In the genomic region with DNA sequence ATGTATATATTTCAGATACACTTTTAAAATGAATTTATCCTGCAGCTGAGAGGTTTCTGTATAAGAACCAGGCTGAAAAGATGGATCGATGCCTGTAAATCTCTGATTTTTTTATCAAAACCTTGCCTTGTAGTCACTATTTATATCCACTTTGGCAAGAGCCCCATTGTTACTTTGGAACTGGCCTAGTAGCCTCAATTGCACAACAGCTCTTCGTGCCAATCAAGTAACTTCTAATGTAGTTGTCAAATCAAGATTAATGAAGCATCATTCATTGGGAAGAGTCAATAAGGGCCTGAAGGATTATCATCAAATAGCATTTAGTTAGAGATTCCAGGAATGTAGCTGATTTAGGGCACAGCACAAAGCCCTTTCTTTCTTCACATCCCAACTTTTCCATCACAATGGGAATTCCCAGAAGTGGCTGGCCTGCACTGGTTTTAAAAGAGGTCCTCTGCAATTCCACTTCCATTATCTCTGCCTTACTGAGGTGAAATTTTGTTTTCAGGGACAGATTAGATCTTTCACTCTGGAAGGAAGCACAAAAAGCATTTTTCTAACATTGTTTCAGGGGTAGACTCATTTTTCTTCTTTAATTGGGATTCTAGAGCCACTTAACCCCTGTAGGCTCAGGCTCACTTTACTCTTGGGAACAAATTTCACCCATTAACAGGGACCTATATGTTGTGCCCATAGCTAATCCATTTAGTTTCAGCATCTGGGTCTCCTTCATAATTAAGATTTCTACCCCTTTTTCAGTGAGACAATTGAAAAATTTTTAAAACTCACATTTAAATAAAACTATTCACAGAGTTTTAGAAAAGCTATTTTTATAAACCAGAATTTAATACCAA, we compare ENCODE assay signal across 10 cellular contexts.
"Had no signal": no experiment of that assay in that cellular context is flagged by ENCODE, and none has a peak within 500 bp of the region (broad histone marks: within the 10 kb centered on the region; RNA-seq: fewer than 3 reads in every experiment).

No MANE protein-coding gene starts in this region.

- H3K9me3 Mint-ChIP-seq: naive thymus-derived CD4-positive, alpha-beta T cell had no signal

- H3K27ac ChIP-seq: adrenal gland, uterus had no signal

- H3K4me1 Mint-ChIP-seq: naive thymus-derived CD4-positive, alpha-beta T cell had no signal

- H3K27me3 ChIP-seq: uterus had no signal

- H3K9me3 ChIP-seq: adrenal gland, uterus had no signal

- H3K4me1 ChIP-seq: adrenal gland, uterus had no signal

- H3K36me3 ChIP-seq: adrenal gland, uterus had no signal

- H3K36me3 Mint-ChIP-seq: naive thymus-derived CD4-positive, alpha-beta T cell had no signal

- ATAC-seq: naive thymus-derived CD4-positive, alpha-beta T cell; right cardiac atrium had no signal

- DNase-seq: activated CD4-positive, alpha-beta T cell treated with anti-CD3 and anti-CD28 coated beads, Interleukin-2, amount 50 U/mL, for 4 hours; activated naive CD4-positive, alpha-beta T cell treated with anti-CD3 and anti-CD28 coated beads, Interleukin-2, amount 50 U/mL, for 16 hours; activated T-cell treated with anti-CD3 and anti-CD28 coated beads, Interleukin-2, amount 50 U/mL, for 1 hour; adrenal gland; naive thymus-derived CD4-positive, alpha-beta T cell; nucleus accumbens; right cardiac atrium; small intestine; T-helper 2 cell; uterus had no signal

- H3K4me3 Mint-ChIP-seq: naive thymus-derived CD4-positive, alpha-beta T cell had no signal

- H3K27ac Mint-ChIP-seq: naive thymus-derived CD4-positive, alpha-beta T cell had no signal

- H3K4me3 ChIP-seq: adrenal gland, uterus had no signal
